Comparison of ENCODE assay signal across 1 cellular context in genomic region chr20:31569163-31570020, GRCh38.
TF ChIP-seq lines count a peak whose summit lies in the region.

No MANE protein-coding gene starts in this region.

TF ChIP-seq in HepG2, 621 proteins besides CTCF, POLR2A, EP300 and RAD21 (continued from another document and continues in another):
- no peak for TF ChIP-seq GRHL1 (CRISPR knock-in tag; conservative IDR thresholded peaks at IDR 0.05)
- no peak for TF ChIP-seq HHEX (CRISPR knock-in tag; IDR thresholded peaks at IDR 0.05)
- peak; percentile 86; the same call in 1 of the 2 replicates for TF ChIP-seq PAF1 (CRISPR knock-in tag; IDR thresholded peaks at IDR 0.05)
- peak; percentile 51; the same call in 1 of the 2 replicates for TF ChIP-seq TAF1 (CRISPR knock-in tag; IDR thresholded peaks at IDR 0.05)
- no peak for TF ChIP-seq HOXA7 (CRISPR knock-in tag; IDR thresholded peaks at IDR 0.05)
- no peak for TF ChIP-seq SP1 (IDR thresholded peaks at IDR 0.05)
- TF ChIP-seq SP1 (CRISPR knock-in tag; IDR thresholded peaks at IDR 0.05), result 0 out of 2 replicates have a peak, but pooled peaks have one; percentile 2
- no peak for TF ChIP-seq ATAD3A (CRISPR knock-in tag; IDR thresholded peaks at IDR 0.05)
- TF ChIP-seq ZNF124 (CRISPR knock-in tag; IDR thresholded peaks at IDR 0.05), result no peak
- no peak for TF ChIP-seq ZNF562 (CRISPR knock-in tag; IDR thresholded peaks at IDR 0.05; ENCODE audit: borderline replicate concordance)
- no peak for TF ChIP-seq SMARCC2 (IDR thresholded peaks at IDR 0.05)
- no peak; the same call in 1 of the 2 replicates for TF ChIP-seq NKX3-1 (CRISPR knock-in tag; IDR thresholded peaks at IDR 0.05)
- peak; percentile 38; the same call in 1 of the 2 replicates for TF ChIP-seq TFAP4 (IDR thresholded peaks at IDR 0.05; ENCODE audit: borderline replicate concordance, low read depth)
- TF ChIP-seq NCOA5 (CRISPR knock-in tag; IDR thresholded peaks at IDR 0.05), result no peak
- TF ChIP-seq ZNF691 (CRISPR knock-in tag; IDR thresholded peaks at IDR 0.05; ENCODE audit: borderline replicate concordance, low read depth), result peak; percentile 55; the same call in 1 of the 2 replicates
- TF ChIP-seq HNF4A (CRISPR knock-in tag; IDR thresholded peaks at IDR 0.05), result peak; percentile 32; the same call in 1 of the 2 replicates
- no peak for TF ChIP-seq ZNF407 (CRISPR knock-in tag; IDR thresholded peaks at IDR 0.05; ENCODE audit: not compliant biosample characterization)
- peak; percentile 8; the same call in 1 of the 2 replicates for TF ChIP-seq POLR2AphosphoS5 (IDR thresholded peaks at IDR 0.05; ENCODE audit: low read depth, low read length)
- TF ChIP-seq ZNF142 (CRISPR knock-in tag; IDR thresholded peaks at IDR 0.05), result 0 out of 2 replicates have a peak, but pooled peaks have one; percentile 77
- no peak for TF ChIP-seq MBD4 (IDR thresholded peaks at IDR 0.05; ENCODE audit: borderline replicate concordance, low read length)
- peak; percentile 91 for TF ChIP-seq HNRNPL (IDR thresholded peaks at IDR 0.05; ENCODE audit: low read depth, low read length)
- TF ChIP-seq MED13 (CRISPR knock-in tag; IDR thresholded peaks at IDR 0.05), result no peak; the same call in 1 of the 2 replicates
- TF ChIP-seq ZNF570 (CRISPR knock-in tag; IDR thresholded peaks at IDR 0.05; ENCODE audit: borderline replicate concordance), result no peak
- no peak for TF ChIP-seq ZNF646 (CRISPR knock-in tag; IDR thresholded peaks at IDR 0.05)
- TF ChIP-seq ZSCAN31 (CRISPR knock-in tag; IDR thresholded peaks at IDR 0.05; ENCODE audit: low read depth), result peak; percentile 61
- TF ChIP-seq ZNF709 (CRISPR knock-in tag; IDR thresholded peaks at IDR 0.05), result no peak
- TF ChIP-seq TEAD2 (CRISPR knock-in tag; IDR thresholded peaks at IDR 0.05), result no peak
- no peak for TF ChIP-seq BATF2 (CRISPR knock-in tag; IDR thresholded peaks at IDR 0.05)
